Comparison of ENCODE assay signal across 12 cellular contexts in the genomic region with DNA sequence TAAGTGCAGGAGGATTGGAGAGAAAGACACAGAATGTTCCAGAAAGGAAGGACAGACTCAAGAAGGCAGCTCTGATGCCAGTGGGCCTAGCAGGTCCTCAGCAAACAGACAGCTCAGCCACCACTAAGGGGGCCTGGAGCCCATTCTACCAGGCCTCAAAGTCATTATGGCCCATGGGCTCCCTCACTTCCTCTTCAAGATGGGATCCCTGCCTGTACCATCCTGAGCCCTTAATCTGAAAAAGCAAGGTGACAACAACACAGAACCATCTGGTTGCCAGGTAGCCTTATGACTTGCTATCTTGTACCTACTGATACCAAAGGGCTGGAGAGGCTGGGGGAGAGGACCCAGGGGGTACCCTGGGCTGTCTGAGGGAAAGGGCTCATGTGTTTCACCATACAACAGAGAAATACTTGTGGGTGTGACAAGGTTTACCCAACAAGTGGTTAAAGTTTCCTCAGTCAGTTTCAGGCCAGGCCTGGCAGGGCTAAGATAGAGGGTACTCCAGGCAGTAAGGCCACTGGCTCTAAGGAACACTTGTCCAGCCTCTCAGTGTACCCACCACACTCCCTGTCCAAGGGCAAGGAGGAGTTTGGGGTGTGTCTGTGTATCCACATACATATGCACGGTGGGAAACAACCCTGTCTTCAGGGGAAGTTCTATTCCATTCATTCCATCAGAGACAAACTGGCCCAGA. TPM values are rescaled to one million over a fixed set of nuclear protein-coding genes. Genes with fewer than 3 reads are reported as not detected.
DNase-seq lines count a peak whose midpoint lies in the region; ATAC-seq and TF ChIP-seq lines count a peak whose summit lies in the region.
"Had no signal": no experiment of that assay in that cellular context is flagged by ENCODE, and none has a peak within 500 bp of the region (broad histone marks: within the 10 kb centered on the region; RNA-seq: fewer than 3 reads in every experiment).

No MANE protein-coding gene starts in this region.

- no peaks in the 10 kb centered on the region for H3K36me3 ChIP-seq in breast epithelium
- H3K36me3 ChIP-seq: uterus had no signal

- peak; percentile 62 for ATAC-seq in stimulated activated naive CD8-positive, alpha-beta T cell treated with anti-CD3 and anti-CD28 coated beads, Interleukin-15, amount 100 ng/mL, for 72 hours
- no peak for ATAC-seq in HG02763 (IDR thresholded peaks at IDR 0.05; ENCODE audit: unreplicated experiment)
- no peak for ATAC-seq in HG03108 (IDR thresholded peaks at IDR 0.05; ENCODE audit: unreplicated experiment)

- H3K4me3 Mint-ChIP-seq in MCF 10A (ENCODE audit: unreplicated experiment) (no peak overlapping the region), endothelial cell (ENCODE audit: unreplicated experiment) (no peak overlapping the region)
- no peak overlapping the region for H3K4me3 Mint-ChIP-seq in stimulated activated naive CD8-positive, alpha-beta T cell treated with anti-CD3 and anti-CD28 coated beads, Interleukin-15, amount 100 ng/mL, for 72 hours

- no peak for TF ChIP-seq POLR2A in breast epithelium (IDR thresholded peaks at IDR 0.05)

- H3K9me3 ChIP-seq in breast epithelium: no peaks in the 10 kb centered on the region
- H3K9me3 ChIP-seq: lower lobe of right lung, Peyer's patch, uterus had no signal

- H3K27me3 ChIP-seq in breast epithelium: no peaks in the 10 kb centered on the region
- H3K27me3 ChIP-seq: foreskin keratinocyte, Peyer's patch, uterus had no signal

- DNase-seq in breast epithelium (ENCODE audit: low spot score in 2 of 2) (peak in 1 of 2 donors; percentile 15), MCF 10A (ENCODE audit: unreplicated experiment) (no peak), SKM-1 (lab: John Stamatoyannopoulos, UW; ENCODE audit: unreplicated experiment) (peak; percentile 3), endothelial cell (ENCODE audit: low spot score) (no peak), NCI-H510A (lab: John Stamatoyannopoulos, UW) (no peak)
- peak in 1 of 2 donors; percentile 39 for DNase-seq in stimulated activated naive CD8-positive, alpha-beta T cell treated with anti-CD3 and anti-CD28 coated beads, Interleukin-15, amount 100 ng/mL, for 72 hours

- intact Hi-C loops in breast epithelium (cut with DNase I; ENCODE audit: low total_unique reads) (no loop called here), MCF 10A (cut with micrococcal nuclease) (loop anchor here (1.0 kb wide), 1 partner anchor 106 kb away; no protein-coding TSS in a partner anchor)

- TF ChIP-seq CTCF in breast epithelium (IDR thresholded peaks at IDR 0.05) (no peak), MCF 10A (IDR thresholded peaks at IDR 0.05; ENCODE audit: unreplicated experiment) (no peak), endothelial cell (IDR thresholded peaks at IDR 0.05; ENCODE audit: unreplicated experiment) (no peak)

- no peak overlapping the region for H3K4me3 ChIP-seq in breast epithelium
- H3K4me3 ChIP-seq: lower lobe of right lung, Peyer's patch, uterus had no signal

- peaks cover 6 to 7% of the 10 kb centered on the region in 2 donors for H3K4me1 ChIP-seq in breast epithelium
- H3K4me1 ChIP-seq: uterus had no signal

- H3K27me3 Mint-ChIP-seq in MCF 10A (ENCODE audit: insufficient read depth, unreplicated experiment): no peaks in the 10 kb centered on the region
- H3K27me3 Mint-ChIP-seq in endothelial cell (ENCODE audit: unreplicated experiment): peaks cover 15% of the 10 kb centered on the region
- no peaks in the 10 kb centered on the region for H3K27me3 Mint-ChIP-seq in stimulated activated naive CD8-positive, alpha-beta T cell treated with anti-CD3 and anti-CD28 coated beads, Interleukin-15, amount 100 ng/mL, for 72 hours

- H3K9me3 Mint-ChIP-seq in MCF 10A (ENCODE audit: unreplicated experiment) (no peaks in the 10 kb centered on the region), endothelial cell (ENCODE audit: unreplicated experiment) (no peaks in the 10 kb centered on the region)
- H3K9me3 Mint-ChIP-seq in stimulated activated naive CD8-positive, alpha-beta T cell treated with anti-CD3 and anti-CD28 coated beads, Interleukin-15, amount 100 ng/mL, for 72 hours: no peaks in the 10 kb centered on the region

- H3K36me3 Mint-ChIP-seq in MCF 10A (ENCODE audit: insufficient read depth, unreplicated experiment) (peaks cover 73% of the 10 kb centered on the region), endothelial cell (ENCODE audit: low read depth, unreplicated experiment) (peaks cover 29% of the 10 kb centered on the region)

- peak overlapping the region; percentile 49 to 71 for H3K27ac ChIP-seq in breast epithelium
- H3K27ac ChIP-seq: foreskin keratinocyte, lower lobe of right lung, Peyer's patch, uterus had no signal

- no TSS peak for BruUV-seq in MCF 10A (replicated peaks; lab: Mats Ljungman, UMichigan)

- H3K4me1 Mint-ChIP-seq in MCF 10A (ENCODE audit: insufficient read depth, unreplicated experiment) (peaks cover 19% of the 10 kb centered on the region), endothelial cell (ENCODE audit: unreplicated experiment) (peaks cover 49% of the 10 kb centered on the region)
- H3K4me1 Mint-ChIP-seq in stimulated activated naive CD8-positive, alpha-beta T cell treated with anti-CD3 and anti-CD28 coated beads, Interleukin-15, amount 100 ng/mL, for 72 hours: peaks cover 77% of the 10 kb centered on the region

- POLR2A ChIA-PET in MCF 10A (lab: Yijun Ruan, JAX): interaction anchor here (1.2 to 1.4 kb wide), 3 partner anchors 34 to 104 kb away, joined by 4 to 5 read pairs (median 5); no protein-coding TSS in a partner anchor

- CTCF ChIA-PET in MCF 10A (lab: Yijun Ruan, JAX): interaction anchor here (0.5 to 19.8 kb wide), 17 partner anchors 7 to 1022 kb away, joined by 3 to 867 read pairs (median 4); no protein-coding TSS in a partner anchor

- no peak overlapping the region for H3K27ac Mint-ChIP-seq in MCF 10A (ENCODE audit: low read depth, unreplicated experiment)
- H3K27ac Mint-ChIP-seq in endothelial cell (ENCODE audit: unreplicated experiment): peak overlapping the region; percentile 14
- H3K27ac Mint-ChIP-seq in stimulated activated naive CD8-positive, alpha-beta T cell treated with anti-CD3 and anti-CD28 coated beads, Interleukin-15, amount 100 ng/mL, for 72 hours: peak overlapping the region; percentile 68 to 77

RNA-seq across cellular contexts. Expression of a gene that starts 30.7 kb away (rescaled TPM):
- 1 to 10 TPM; 2.1 to 8.0 (median 6.6) TPM for total RNA-seq in breast epithelium
- total RNA-seq in MCF 10A (2022): 0.29 and 0.42 TPM in 2 replicates
- total RNA-seq in endothelial cell (ENCODE audit: unreplicated experiment): 9.5 TPM

RNA-seq across cellular contexts. Expression of a gene that starts 31.5 kb away (rescaled TPM):
- 100 to 1,000 TPM; 158 to 291 (median 259) TPM for total RNA-seq in breast epithelium
- 415 and 488 TPM in 2 replicates for total RNA-seq in MCF 10A (2022)
- total RNA-seq in endothelial cell (ENCODE audit: unreplicated experiment): 471 TPM
